1 cellular context compared by ENCODE assay signal in genomic region chr16:89217388-89218191, GRCh38.
TF ChIP-seq lines count a peak whose summit lies in the region.

ZNF778 (plus strand) TSS chr16:89217703; CDS start chr16:89221128, 3,425 bp downstream.

TF ChIP-seq in K562, 482 proteins besides CTCF, POLR2A, EP300 and RAD21 (continued from another document and continues in another):
- TF ChIP-seq BRF2 (IDR thresholded peaks at IDR 0.05; ENCODE audit: borderline replicate concordance, insufficient read depth, insufficient read length), result no peak
- peak in 1 of 2 experiments; percentile 84; a peak in 1 of 4 replicates for TF ChIP-seq KDM4B (IDR thresholded peaks at IDR 0.05; ENCODE audit: borderline replicate concordance in 2 of 2, low read depth in 1 of 2)
- TF ChIP-seq ESRRB (CRISPR knock-in tag; IDR thresholded peaks at IDR 0.05; ENCODE audit: borderline replicate concordance), result no peak
- TF ChIP-seq, protein P1, sequence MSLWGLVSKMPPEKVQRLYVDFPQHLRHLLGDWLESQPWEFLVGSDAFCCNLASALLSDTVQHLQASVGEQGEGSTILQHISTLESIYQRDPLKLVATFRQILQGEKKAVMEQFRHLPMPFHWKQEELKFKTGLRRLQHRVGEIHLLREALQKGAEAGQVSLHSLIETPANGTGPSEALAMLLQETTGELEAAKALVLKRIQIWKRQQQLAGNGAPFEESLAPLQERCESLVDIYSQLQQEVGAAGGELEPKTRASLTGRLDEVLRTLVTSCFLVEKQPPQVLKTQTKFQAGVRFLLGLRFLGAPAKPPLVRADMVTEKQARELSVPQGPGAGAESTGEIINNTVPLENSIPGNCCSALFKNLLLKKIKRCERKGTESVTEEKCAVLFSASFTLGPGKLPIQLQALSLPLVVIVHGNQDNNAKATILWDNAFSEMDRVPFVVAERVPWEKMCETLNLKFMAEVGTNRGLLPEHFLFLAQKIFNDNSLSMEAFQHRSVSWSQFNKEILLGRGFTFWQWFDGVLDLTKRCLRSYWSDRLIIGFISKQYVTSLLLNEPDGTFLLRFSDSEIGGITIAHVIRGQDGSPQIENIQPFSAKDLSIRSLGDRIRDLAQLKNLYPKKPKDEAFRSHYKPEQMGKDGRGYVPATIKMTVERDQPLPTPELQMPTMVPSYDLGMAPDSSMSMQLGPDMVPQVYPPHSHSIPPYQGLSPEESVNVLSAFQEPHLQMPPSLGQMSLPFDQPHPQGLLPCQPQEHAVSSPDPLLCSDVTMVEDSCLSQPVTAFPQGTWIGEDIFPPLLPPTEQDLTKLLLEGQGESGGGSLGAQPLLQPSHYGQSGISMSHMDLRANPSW (CRISPR knock-in tag; IDR thresholded peaks at IDR 0.05), result peak; percentile 42; the same call in 1 of the 2 replicates
- peak; percentile 85 for TF ChIP-seq POLR2AphosphoS5 (IDR thresholded peaks at IDR 0.05; ENCODE audit: control insufficient read depth, insufficient read depth, low read depth, low read length)
- peak; percentile 70 for TF ChIP-seq ZBTB1 (CRISPR knock-in tag; IDR thresholded peaks at IDR 0.05; ENCODE audit: borderline replicate concordance, low read depth)
- TF ChIP-seq SUPT5H (IDR thresholded peaks at IDR 0.05), result peak; percentile 90
- peak; percentile 75 for TF ChIP-seq HNRNPK (IDR thresholded peaks at IDR 0.05; ENCODE audit: low read depth, low read length, poor library complexity, severe bottlenecking)
- peak; percentile 67; the same call in 1 of the 2 replicates for TF ChIP-seq ZNF740 (CRISPR knock-in tag; IDR thresholded peaks at IDR 0.05)
- peak in 1 of 2 experiments; percentile 42; a peak in 1 of 4 replicates for TF ChIP-seq ZNF740 (tag; IDR thresholded peaks at IDR 0.05)
- TF ChIP-seq, protein P2, sequence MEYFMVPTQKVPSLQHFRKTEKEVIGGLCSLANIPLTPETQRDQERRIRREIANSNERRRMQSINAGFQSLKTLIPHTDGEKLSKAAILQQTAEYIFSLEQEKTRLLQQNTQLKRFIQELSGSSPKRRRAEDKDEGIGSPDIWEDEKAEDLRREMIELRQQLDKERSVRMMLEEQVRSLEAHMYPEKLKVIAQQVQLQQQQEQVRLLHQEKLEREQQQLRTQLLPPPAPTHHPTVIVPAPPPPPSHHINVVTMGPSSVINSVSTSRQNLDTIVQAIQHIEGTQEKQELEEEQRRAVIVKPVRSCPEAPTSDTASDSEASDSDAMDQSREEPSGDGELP (CRISPR knock-in tag; IDR thresholded peaks at IDR 0.05; ENCODE audit: borderline replicate concordance), result peak; percentile 100
- TF ChIP-seq EGR1 (conservative IDR thresholded peaks at IDR 0.05), result peak; percentile 53
- TF ChIP-seq ZFP30 (CRISPR knock-in tag; IDR thresholded peaks at IDR 0.05; ENCODE audit: borderline replicate concordance), result no peak
- TF ChIP-seq MAZ (CRISPR knock-in tag; conservative IDR thresholded peaks at IDR 0.05 in 1 of 2, IDR thresholded peaks at IDR 0.05 in 1 of 2), result peak; percentile 73 to 76; a peak in 2 of 4 replicates
- peak; percentile 53 for TF ChIP-seq VEZF1 (CRISPR knock-in tag; IDR thresholded peaks at IDR 0.05)
- peak in 2 of 3 experiments; percentile 39 to 51 for TF ChIP-seq YY1 (IDR thresholded peaks at IDR 0.05; ENCODE audit: borderline replicate concordance in 1 of 3, control insufficient read depth in 1 of 3, extremely low read depth in 1 of 3, insufficient read depth in 3 of 3, insufficient read length in 1 of 3, insufficient replicate concordance in 2 of 3, low read depth in 1 of 3, low read length in 2 of 3)
- no peak for TF ChIP-seq NR4A1 (CRISPR knock-in tag; IDR thresholded peaks at IDR 0.05)
- no peak for TF ChIP-seq NR4A1 (tag; IDR thresholded peaks at IDR 0.05)
- no peak for TF ChIP-seq DPF2 (IDR thresholded peaks at IDR 0.05)
- TF ChIP-seq MYC (IDR thresholded peaks at IDR 0.05; ENCODE audit: low read depth, low read length), result peak; percentile 45; the same call in 1 of the 2 replicates
- TF ChIP-seq MYC (CRISPR knock-in tag; IDR thresholded peaks at IDR 0.05; ENCODE audit: borderline replicate concordance, low read depth), result no peak
- peak; percentile 92 for TF ChIP-seq LCOR (CRISPR knock-in tag; IDR thresholded peaks at IDR 0.05)
- TF ChIP-seq RBM22 (IDR thresholded peaks at IDR 0.05; ENCODE audit: low read depth, low read length, poor library complexity, severe bottlenecking), result peak; percentile 48
- peak in 1 of 2 experiments; percentile 55; a peak in 1 of 4 replicates for TF ChIP-seq TBL1XR1 (IDR thresholded peaks at IDR 0.05; ENCODE audit: low read length in 2 of 2)
- TF ChIP-seq MBD2 (IDR thresholded peaks at IDR 0.05; ENCODE audit: borderline replicate concordance, low read depth), result peak; percentile 49; the same call in 1 of the 2 replicates
- TF ChIP-seq, protein P3, sequence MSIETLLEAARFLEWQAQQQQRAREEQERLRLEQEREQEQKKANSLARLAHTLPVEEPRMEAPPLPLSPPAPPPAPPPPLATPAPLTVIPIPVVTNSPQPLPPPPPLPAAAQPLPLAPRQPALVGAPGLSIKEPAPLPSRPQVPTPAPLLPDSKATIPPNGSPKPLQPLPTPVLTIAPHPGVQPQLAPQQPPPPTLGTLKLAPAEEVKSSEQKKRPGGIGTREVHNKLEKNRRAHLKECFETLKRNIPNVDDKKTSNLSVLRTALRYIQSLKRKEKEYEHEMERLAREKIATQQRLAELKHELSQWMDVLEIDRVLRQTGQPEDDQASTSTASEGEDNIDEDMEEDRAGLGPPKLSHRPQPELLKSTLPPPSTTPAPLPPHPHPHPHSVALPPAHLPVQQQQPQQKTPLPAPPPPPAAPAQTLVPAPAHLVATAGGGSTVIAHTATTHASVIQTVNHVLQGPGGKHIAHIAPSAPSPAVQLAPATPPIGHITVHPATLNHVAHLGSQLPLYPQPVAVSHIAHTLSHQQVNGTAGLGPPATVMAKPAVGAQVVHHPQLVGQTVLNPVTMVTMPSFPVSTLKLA (conservative IDR thresholded peaks at IDR 0.05), result peak; percentile 92 to 97
- TF ChIP-seq, protein P4, sequence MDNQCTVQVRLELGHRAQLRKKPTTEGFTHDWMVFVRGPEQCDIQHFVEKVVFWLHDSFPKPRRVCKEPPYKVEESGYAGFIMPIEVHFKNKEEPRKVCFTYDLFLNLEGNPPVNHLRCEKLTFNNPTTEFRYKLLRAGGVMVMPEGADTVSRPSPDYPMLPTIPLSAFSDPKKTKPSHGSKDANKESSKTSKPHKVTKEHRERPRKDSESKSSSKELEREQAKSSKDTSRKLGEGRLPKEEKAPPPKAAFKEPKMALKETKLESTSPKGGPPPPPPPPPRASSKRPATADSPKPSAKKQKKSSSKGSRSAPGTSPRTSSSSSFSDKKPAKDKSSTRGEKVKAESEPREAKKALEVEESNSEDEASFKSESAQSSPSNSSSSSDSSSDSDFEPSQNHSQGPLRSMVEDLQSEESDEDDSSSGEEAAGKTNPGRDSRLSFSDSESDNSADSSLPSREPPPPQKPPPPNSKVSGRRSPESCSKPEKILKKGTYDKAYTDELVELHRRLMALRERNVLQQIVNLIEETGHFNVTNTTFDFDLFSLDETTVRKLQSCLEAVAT (IDR thresholded peaks at IDR 0.05), result peak in 1 of 2 experiments; percentile 68; a peak in 2 of 4 replicates
- no peak for TF ChIP-seq KLF16 (IDR thresholded peaks at IDR 0.05)
- no peak for TF ChIP-seq NR2C2 (CRISPR knock-in tag; IDR thresholded peaks at IDR 0.05)
- peak; percentile 26; the same call in 1 of the 2 replicates for TF ChIP-seq NR2C2 (tag; IDR thresholded peaks at IDR 0.05)
- TF ChIP-seq TAF7 (tag; IDR thresholded peaks at IDR 0.05), result 0 out of 2 replicates have a peak, but pooled peaks have one; percentile 28
- TF ChIP-seq, protein P5, sequence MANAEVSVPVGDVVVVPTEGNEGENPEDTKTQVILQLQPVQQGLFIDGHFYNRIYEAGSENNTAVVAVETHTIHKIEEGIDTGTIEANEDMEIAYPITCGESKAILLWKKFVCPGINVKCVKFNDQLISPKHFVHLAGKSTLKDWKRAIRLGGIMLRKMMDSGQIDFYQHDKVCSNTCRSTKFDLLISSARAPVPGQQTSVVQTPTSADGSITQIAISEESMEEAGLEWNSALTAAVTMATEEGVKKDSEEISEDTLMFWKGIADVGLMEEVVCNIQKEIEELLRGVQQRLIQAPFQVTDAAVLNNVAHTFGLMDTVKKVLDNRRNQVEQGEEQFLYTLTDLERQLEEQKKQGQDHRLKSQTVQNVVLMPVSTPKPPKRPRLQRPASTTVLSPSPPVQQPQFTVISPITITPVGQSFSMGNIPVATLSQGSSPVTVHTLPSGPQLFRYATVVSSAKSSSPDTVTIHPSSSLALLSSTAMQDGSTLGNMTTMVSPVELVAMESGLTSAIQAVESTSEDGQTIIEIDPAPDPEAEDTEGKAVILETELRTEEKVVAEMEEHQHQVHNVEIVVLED (CRISPR knock-in tag; IDR thresholded peaks at IDR 0.05), result peak; percentile 7; the same call in 1 of the 2 replicates
- TF ChIP-seq ETV1 (tag; conservative IDR thresholded peaks at IDR 0.05; ENCODE audit: low read depth), result peak; percentile 71
- TF ChIP-seq SIN3A (IDR thresholded peaks at IDR 0.05; ENCODE audit: borderline replicate concordance in 2 of 2, control insufficient read depth in 1 of 2, low read depth in 2 of 2, low read length in 2 of 2), result peak; percentile 98 to 99
- TF ChIP-seq ZZZ3 (IDR thresholded peaks at IDR 0.05), result 0 out of 2 replicates have a peak, but pooled peaks have one; percentile 29
- 0 out of 2 replicates have a peak, but pooled peaks have one; percentile 37 for TF ChIP-seq KDM2B (CRISPR knock-in tag; IDR thresholded peaks at IDR 0.05)
- TF ChIP-seq, protein P6, sequence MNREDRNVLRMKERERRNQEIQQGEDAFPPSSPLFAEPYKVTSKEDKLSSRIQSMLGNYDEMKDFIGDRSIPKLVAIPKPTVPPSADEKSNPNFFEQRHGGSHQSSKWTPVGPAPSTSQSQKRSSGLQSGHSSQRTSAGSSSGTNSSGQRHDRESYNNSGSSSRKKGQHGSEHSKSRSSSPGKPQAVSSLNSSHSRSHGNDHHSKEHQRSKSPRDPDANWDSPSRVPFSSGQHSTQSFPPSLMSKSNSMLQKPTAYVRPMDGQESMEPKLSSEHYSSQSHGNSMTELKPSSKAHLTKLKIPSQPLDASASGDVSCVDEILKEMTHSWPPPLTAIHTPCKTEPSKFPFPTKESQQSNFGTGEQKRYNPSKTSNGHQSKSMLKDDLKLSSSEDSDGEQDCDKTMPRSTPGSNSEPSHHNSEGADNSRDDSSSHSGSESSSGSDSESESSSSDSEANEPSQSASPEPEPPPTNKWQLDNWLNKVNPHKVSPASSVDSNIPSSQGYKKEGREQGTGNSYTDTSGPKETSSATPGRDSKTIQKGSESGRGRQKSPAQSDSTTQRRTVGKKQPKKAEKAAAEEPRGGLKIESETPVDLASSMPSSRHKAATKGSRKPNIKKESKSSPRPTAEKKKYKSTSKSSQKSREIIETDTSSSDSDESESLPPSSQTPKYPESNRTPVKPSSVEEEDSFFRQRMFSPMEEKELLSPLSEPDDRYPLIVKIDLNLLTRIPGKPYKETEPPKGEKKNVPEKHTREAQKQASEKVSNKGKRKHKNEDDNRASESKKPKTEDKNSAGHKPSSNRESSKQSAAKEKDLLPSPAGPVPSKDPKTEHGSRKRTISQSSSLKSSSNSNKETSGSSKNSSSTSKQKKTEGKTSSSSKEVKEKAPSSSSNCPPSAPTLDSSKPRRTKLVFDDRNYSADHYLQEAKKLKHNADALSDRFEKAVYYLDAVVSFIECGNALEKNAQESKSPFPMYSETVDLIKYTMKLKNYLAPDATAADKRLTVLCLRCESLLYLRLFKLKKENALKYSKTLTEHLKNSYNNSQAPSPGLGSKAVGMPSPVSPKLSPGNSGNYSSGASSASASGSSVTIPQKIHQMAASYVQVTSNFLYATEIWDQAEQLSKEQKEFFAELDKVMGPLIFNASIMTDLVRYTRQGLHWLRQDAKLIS (CRISPR knock-in tag; IDR thresholded peaks at IDR 0.05), result peak; percentile 62; the same call in 1 of the 2 replicates
- no peak for TF ChIP-seq KLF10 (CRISPR knock-in tag; IDR thresholded peaks at IDR 0.05)
- no peak for TF ChIP-seq SREBF2 (CRISPR knock-in tag; IDR thresholded peaks at IDR 0.05)
- peak; percentile 98 for TF ChIP-seq GABPB1 (CRISPR knock-in tag; IDR thresholded peaks at IDR 0.05)
- peak; percentile 77; the same call in 1 of the 2 replicates for TF ChIP-seq KLF13 (tag; IDR thresholded peaks at IDR 0.05; ENCODE audit: borderline replicate concordance, low read depth)
- 0 out of 2 replicates have a peak, but pooled peaks have one; percentile 50 for TF ChIP-seq ZNF583 (CRISPR knock-in tag; IDR thresholded peaks at IDR 0.05)
- TF ChIP-seq HDAC1 (IDR thresholded peaks at IDR 0.05), result peak; percentile 71 to 100; a peak in 3 of 4 replicates
- peak; percentile 97 for TF ChIP-seq PHF20 (IDR thresholded peaks at IDR 0.05; ENCODE audit: partially characterized antibody)
- no peak for TF ChIP-seq COPS2 (conservative IDR thresholded peaks at IDR 0.05)
- 0 out of 4 replicates have a peak, but pooled peaks of 1 of the 2 experiments have one; percentile 31 for TF ChIP-seq ETV6 (IDR thresholded peaks at IDR 0.05; ENCODE audit: borderline replicate concordance in 1 of 2, low read depth in 2 of 2, low read length in 1 of 2)
- no peak for TF ChIP-seq ETV6 (CRISPR knock-in tag; IDR thresholded peaks at IDR 0.05; ENCODE audit: borderline replicate concordance)
